In the genomic region with DNA sequence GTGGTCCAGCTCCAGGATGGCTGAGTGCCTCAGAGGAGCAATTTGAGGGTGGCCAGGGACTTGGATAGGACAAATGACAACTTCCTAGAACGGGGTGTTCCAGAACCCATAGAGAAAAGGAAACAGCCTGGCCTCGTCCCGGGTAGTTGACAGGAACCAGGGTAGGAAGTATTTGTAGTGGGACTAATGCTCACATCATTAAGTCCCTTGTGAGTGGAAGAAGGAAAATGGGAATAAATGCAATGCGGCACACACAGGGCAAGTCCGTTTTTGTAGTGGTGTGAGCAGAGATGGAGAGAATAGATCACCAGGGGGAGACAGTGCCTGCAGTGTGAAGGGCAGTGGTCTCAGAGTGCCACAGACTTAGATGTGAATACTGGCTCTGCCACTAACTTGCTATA, we compare ENCODE assay signal across 8 cellular contexts. TPM values are rescaled to one million over a fixed set of nuclear protein-coding genes. Genes with fewer than 3 reads are reported as not detected.
DNase-seq lines count a peak whose midpoint lies in the region; ATAC-seq, FAIRE-seq and TF ChIP-seq lines count a peak whose summit lies in the region.

No MANE protein-coding gene starts in this region.

- no peaks in the 10 kb centered on the region for H3K27me3 ChIP-seq in astrocyte (ENCODE audit: insufficient read depth, low read length)

- DNase-seq in COLO829 (ENCODE audit: low spot score) (peak; percentile 4), HT-29 (ENCODE audit: low spot score) (peak; percentile 66), astrocyte (ENCODE audit: low read depth) (peak; percentile 36), kidney (no peak)
- DNase-seq in effector memory CD8-positive, alpha-beta T cell = no peak

- H3K79me2 ChIP-seq in astrocyte (ENCODE audit: insufficient read depth, low read length) = no peaks in the 10 kb centered on the region

- no peak overlapping the region for H3K4me2 ChIP-seq in astrocyte (ENCODE audit: low read length)

- peaks cover 4% of the 10 kb centered on the region for H3K4me1 ChIP-seq in astrocyte (ENCODE audit: insufficient read depth, low read length)
- H3K4me1 ChIP-seq in kidney (ENCODE audit: control insufficient read depth in 1 of 2, insufficient read depth in 1 of 2, low read depth in 1 of 2, low read length in 2 of 2) = no peaks in the 10 kb centered on the region

- no peak overlapping the region for H3K27ac Mint-ChIP-seq in astrocyte (ENCODE audit: unreplicated experiment)
- no peak overlapping the region for H3K27ac Mint-ChIP-seq in effector memory CD8-positive, alpha-beta T cell

- H3K9me3 Mint-ChIP-seq in astrocyte (ENCODE audit: unreplicated experiment) = no peaks in the 10 kb centered on the region
- H3K9me3 Mint-ChIP-seq in effector memory CD8-positive, alpha-beta T cell = no peaks in the 10 kb centered on the region

- peaks cover 7% of the 10 kb centered on the region for H3K4me1 Mint-ChIP-seq in astrocyte (ENCODE audit: low read depth, unreplicated experiment)
- H3K4me1 Mint-ChIP-seq in effector memory CD8-positive, alpha-beta T cell (ENCODE audit: low read depth in 2 of 2) = peaks cover 0 to 1% of the 10 kb centered on the region in 2 donors

- no peak overlapping the region for H3K27ac ChIP-seq in astrocyte (ENCODE audit: low read depth, low read length)
- no peak overlapping the region for H3K27ac ChIP-seq in kidney (ENCODE audit: low read depth in 2 of 2, low read length in 2 of 2)

- H3K4me3 ChIP-seq in astrocyte (ENCODE audit: insufficient read depth, low read depth, low read length) (no peak overlapping the region), kidney (ENCODE audit: low read length in 2 of 2) (no peak overlapping the region)

- H4K20me1 ChIP-seq in astrocyte (ENCODE audit: insufficient read depth, low read length) = no peaks in the 10 kb centered on the region

- no peaks in the 10 kb centered on the region for H3K9me3 ChIP-seq in astrocyte (ENCODE audit: insufficient read depth, low read depth, low read length)
- no peaks in the 10 kb centered on the region for H3K9me3 ChIP-seq in kidney (ENCODE audit: control insufficient read depth in 1 of 2, low read length in 2 of 2)

- H2AFZ ChIP-seq in astrocyte (ENCODE audit: low read depth, low read length) = no peak overlapping the region

- peak; percentile 72 for TF ChIP-seq CTCF in astrocyte (IDR thresholded peaks at IDR 0.05; ENCODE audit: insufficient read depth, low read depth, low read length)
- TF ChIP-seq CTCF in kidney (IDR thresholded peaks at IDR 0.05; ENCODE audit: borderline replicate concordance, extremely low read depth, insufficient read depth) = peak; percentile 34

- H3K9ac ChIP-seq in astrocyte (ENCODE audit: low read length) = no peak overlapping the region
- no peak overlapping the region for H3K9ac ChIP-seq in kidney (ENCODE audit: low read length in 2 of 2)

- intact Hi-C loops in kidney (cut with DNase I) = no loop called here

- no peak overlapping the region for H3K4me3 Mint-ChIP-seq in astrocyte (ENCODE audit: unreplicated experiment)
- no peak overlapping the region for H3K4me3 Mint-ChIP-seq in effector memory CD8-positive, alpha-beta T cell

- H3K27me3 Mint-ChIP-seq in astrocyte (ENCODE audit: low read depth, unreplicated experiment) = no peaks in the 10 kb centered on the region
- H3K27me3 Mint-ChIP-seq in effector memory CD8-positive, alpha-beta T cell = peaks cover 5 to 18% of the 10 kb centered on the region in 2 donors

- H3K36me3 ChIP-seq in astrocyte (ENCODE audit: insufficient read depth, low read length) = no peaks in the 10 kb centered on the region
- H3K36me3 ChIP-seq in kidney (ENCODE audit: control insufficient read depth in 1 of 2, insufficient read depth in 2 of 2, low read length in 2 of 2) = no peaks in the 10 kb centered on the region

- FAIRE-seq in astrocyte (lab: Jason Lieb, UNC) (peak; percentile 9), kidney (lab: Jason Lieb, UNC) (no peak)

- H3K36me3 Mint-ChIP-seq in astrocyte (ENCODE audit: low read depth, unreplicated experiment) = no peaks in the 10 kb centered on the region
- no peaks in the 10 kb centered on the region for H3K36me3 Mint-ChIP-seq in effector memory CD8-positive, alpha-beta T cell (ENCODE audit: insufficient read depth)

- no peak for ATAC-seq in GM18498 (IDR thresholded peaks at IDR 0.05; ENCODE audit: unreplicated experiment)
- no peak for ATAC-seq in GM18873 (IDR thresholded peaks at IDR 0.05; ENCODE audit: low FRiP score, unreplicated experiment)
- ATAC-seq in GM18867 (IDR thresholded peaks at IDR 0.05; ENCODE audit: unreplicated experiment) = no peak
- no peak for ATAC-seq in effector memory CD8-positive, alpha-beta T cell (replicated peaks)

RNA-seq across cellular contexts. Expression of a gene that starts 19.6 kb away (rescaled TPM):
- total RNA-seq in HT-29 (2014; rRNA removed; shearing (Covaris generic)) = 2.7 and 3.8 TPM in 2 replicates
- total RNA-seq in astrocyte (2.0 and 2.9 TPM in 2 replicates), kidney (7.6 TPM)
- 2.4 TPM for polyA plus RNA-seq in kidney (ENCODE audit: insufficient read depth, low read depth, low replicate concordance)

Comparison
In these comparisons a context has a peak if more than half of its experiments do, and no peak if none do; other contexts are left out.
1. DNase-seq: peak in COLO829 (single experiment), HT-29 (single experiment) and astrocyte (single experiment); none in kidney (single experiment) and effector memory CD8-positive, alpha-beta T cell (0 of 3).